ENCODE assay signal across 28 cellular contexts in the genomic region with DNA sequence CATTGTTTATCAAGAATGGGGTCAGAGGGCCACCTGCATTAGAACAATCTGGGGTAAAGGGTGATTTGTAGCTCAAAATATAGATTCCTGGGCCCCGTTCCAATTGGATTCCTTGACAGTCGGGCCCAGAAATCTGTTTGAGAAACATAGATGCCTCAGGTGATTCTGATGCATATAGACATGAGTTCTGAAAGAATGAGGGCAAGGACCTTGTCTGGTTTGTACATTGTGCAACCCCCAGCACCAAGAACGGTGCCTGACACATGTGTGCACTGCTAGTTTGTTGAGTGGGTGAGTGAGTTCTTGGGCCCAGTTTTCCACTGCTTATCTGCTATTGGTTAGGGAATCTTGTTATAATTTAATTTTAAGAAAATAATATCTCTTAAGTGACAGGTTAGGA.
"Had no signal": no experiment of that assay in that cellular context is flagged by ENCODE, and none has a peak within 500 bp of the region (broad histone marks: within the 10 kb centered on the region; RNA-seq: fewer than 3 reads in every experiment).

No MANE protein-coding gene starts in this region.

- H3K27ac ChIP-seq: KMS-11, RWPE1, SJCRH30, VCaP had no signal

- H3K9ac ChIP-seq: KMS-11, SK-N-SH had no signal

- H3K4me2 ChIP-seq: KMS-11, SK-N-SH had no signal

- H3K9me3 ChIP-seq: SJCRH30, SK-N-SH had no signal

- ATAC-seq: activated T-helper 17 cell treated with anti-CD3 and anti-CD28 coated beads, Interleukin-2, amount 50 U/mL, for 72 hours; Panc1 had no signal

- H3K4me1 ChIP-seq: SJCRH30 had no signal

- H3K36me3 ChIP-seq: SJCRH30 had no signal

- H3K27me3 ChIP-seq: SJCRH30 had no signal

- H3K4me3 ChIP-seq: SJCRH30 had no signal

- DNase-seq: activated CD4-positive, alpha-beta memory T cell treated with anti-CD3 and anti-CD28 coated beads for 36 hours; activated CD4-positive, alpha-beta T cell treated with anti-CD3 and anti-CD28 coated beads, Interleukin-2, amount 10 ng/mL, durations not matched to agents 7 days and 5 days; activated CD4-positive, CD25-positive, alpha-beta regulatory T cell; activated CD8-positive, alpha-beta memory T cell treated with anti-CD3 and anti-CD28 coated beads for 24 hours; activated gamma-delta T cell; activated naive CD4-positive, alpha-beta T cell treated with anti-CD3 and anti-CD28 coated beads, Interleukin-2, amount 10 ng/mL, durations not matched to agents 7 days and 5 days; activated naive CD8-positive, alpha-beta T cell treated with anti-CD3 and anti-CD28 coated beads for 36 hours; activated T-cell treated with anti-CD3 and anti-CD28 coated beads for 4 hours; activated T-cell treated with anti-CD3 and anti-CD28 coated beads, Interleukin-2, amount 50 U/mL, for 48 hours; anterior cingulate cortex; MM.1S; NCI-H1105; NCI-H1436; NCI-H1694 treated with DMSO at 0.1 percent for 48 hours; NCI-H2029 treated with DMSO at 0.1 percent for 48 hours; NCI-H446 treated with DMSO at 0.1 percent for 48 hours; NCI-H524 treated with DMSO at 0.1 percent for 48 hours; NCI-H82; OCI-M1; Right ventricle myocardium superior; SJCRH30; SK-N-SH; T-helper 1 cell had no signal
